ENCODE assay signal across 14 cellular contexts in the genomic region with DNA sequence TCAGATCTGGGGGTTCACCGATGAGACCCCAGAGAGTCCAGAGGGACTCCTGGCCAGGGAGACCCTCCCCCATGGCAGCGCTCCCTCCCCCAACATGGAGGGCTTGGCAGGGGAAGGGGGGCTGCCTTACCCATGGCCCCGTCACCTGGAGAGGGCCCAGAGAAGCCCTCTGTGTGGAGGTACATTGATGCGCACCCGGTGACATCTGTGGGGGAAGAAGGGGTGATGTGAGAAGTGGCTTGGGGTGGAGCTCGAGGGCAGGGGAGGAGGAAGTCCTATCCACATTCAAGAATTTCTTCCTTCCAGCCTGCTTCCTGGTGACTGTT. TPM values are rescaled to one million over a fixed set of nuclear protein-coding genes. Genes with fewer than 3 reads are reported as not detected.
A peak's percentile ranks its signal among the peaks of the same experiment; 100 is the strongest.
DNase-seq lines count a peak whose midpoint lies in the region; ATAC-seq and TF ChIP-seq lines count a peak whose summit lies in the region.
"Had no signal": no experiment of that assay in that cellular context is flagged by ENCODE, and none has a peak within 500 bp of the region (broad histone marks: within the 10 kb centered on the region; RNA-seq: fewer than 3 reads in every experiment).

No MANE protein-coding gene starts in this region.

- ATAC-seq in GM23338 (no peak; the same call in 2 of the 3 replicates), right cardiac atrium (peak; percentile 1 to 16), GM19324 (IDR thresholded peaks at IDR 0.05; ENCODE audit: low FRiP score, unreplicated experiment) (no peak), GM19023 (IDR thresholded peaks at IDR 0.05; ENCODE audit: unreplicated experiment) (no peak)
- ATAC-seq: Panc1; stimulated activated naive CD8-positive, alpha-beta T cell treated with anti-CD3 and anti-CD28 coated beads, Interleukin-15, amount 100 ng/mL, for 72 hours had no signal

- H3K9me3 Mint-ChIP-seq in GM23338: no peaks in the 10 kb centered on the region
- H3K9me3 Mint-ChIP-seq: activated T-helper 1 cell treated with anti-CD3 and anti-CD28 coated beads, Interleukin-12 subunit alpha, Interleukin-12 subunit beta, Interleukin-2, Interleukin-4 antibody, amounts not matched to agents 30 ng/mL and 10 ng/mL and 1 ng/mL, durations not matched to agents 14 hours and 24 hours and 36 hours; stimulated activated naive CD8-positive, alpha-beta T cell treated with anti-CD3 and anti-CD28 coated beads, Interleukin-15, amount 100 ng/mL, for 72 hours had no signal

- peak overlapping the region; percentile 80 for H3K4me2 ChIP-seq in GM23338

- H3K9me2 ChIP-seq in GM23338 (ENCODE audit: insufficient read depth): no peaks in the 10 kb centered on the region

- H3F3A ChIP-seq in GM23338 (replicated peaks; ENCODE audit: low read depth): peaks cover 50% of the 10 kb centered on the region

- H3K4me1 Mint-ChIP-seq in GM23338: peaks cover 82% of the 10 kb centered on the region

- DNase-seq in GM23338 (ENCODE audit: low spot score) (no peak), adrenal gland (peak in 1 of 7 donors; percentile 9), right cardiac atrium (peak in 1 of 3 donors; percentile 54), prostate gland (ENCODE audit: low spot score) (no peak), glomerular visceral epithelial cell (ENCODE audit: extremely low spot score) (no peak)
- no peak for DNase-seq in activated CD8-positive, alpha-beta memory T cell treated with anti-CD3 and anti-CD28 coated beads for 24 hours
- DNase-seq: GF-D8; NCI-H2029; stimulated activated naive CD8-positive, alpha-beta T cell treated with anti-CD3 and anti-CD28 coated beads, Interleukin-15, amount 100 ng/mL, for 72 hours had no signal

- H3K27ac Mint-ChIP-seq in GM23338: peak overlapping the region; percentile 97
- H3K27ac Mint-ChIP-seq: activated T-helper 1 cell treated with anti-CD3 and anti-CD28 coated beads, Interleukin-12 subunit alpha, Interleukin-12 subunit beta, Interleukin-2, Interleukin-4 antibody, amounts not matched to agents 30 ng/mL and 10 ng/mL and 1 ng/mL, durations not matched to agents 14 hours and 24 hours and 36 hours had no signal

- H3K36me3 ChIP-seq in GM23338 (ENCODE audit: insufficient read depth): peaks cover 23% of the 10 kb centered on the region; the same call in 1 of the 2 replicates
- peaks cover 0 to 14% of the 10 kb centered on the region in 2 donors for H3K36me3 ChIP-seq in adrenal gland (replicated peaks in 1 of 2)
- H3K36me3 ChIP-seq in prostate gland: peaks cover 0 to 2% of the 10 kb centered on the region in 2 donors

- H3K4me1 ChIP-seq in GM23338 (ENCODE audit: insufficient read depth) (peaks cover 57% of the 10 kb centered on the region), adrenal gland (replicated peaks in 1 of 2) (peaks cover 15 to 33% of the 10 kb centered on the region in 2 donors), right cardiac atrium (ENCODE audit: control insufficient read depth, insufficient read depth, low read length) (peaks cover 18% of the 10 kb centered on the region), prostate gland (replicated peaks) (peaks cover 6% of the 10 kb centered on the region)

- H3K4me3 Mint-ChIP-seq in GM23338: peak overlapping the region; percentile 65
- H3K4me3 Mint-ChIP-seq: activated T-helper 1 cell treated with anti-CD3 and anti-CD28 coated beads, Interleukin-12 subunit alpha, Interleukin-12 subunit beta, Interleukin-2, Interleukin-4 antibody, amounts not matched to agents 30 ng/mL and 10 ng/mL and 1 ng/mL, durations not matched to agents 14 hours and 24 hours and 36 hours; stimulated activated naive CD8-positive, alpha-beta T cell treated with anti-CD3 and anti-CD28 coated beads, Interleukin-15, amount 100 ng/mL, for 72 hours had no signal

- H3K79me2 ChIP-seq in GM23338 (replicated peaks; ENCODE audit: insufficient read depth): peaks cover 9% of the 10 kb centered on the region; the same call in 1 of the 2 replicates

- peaks cover 31% of the 10 kb centered on the region for H3K27me3 Mint-ChIP-seq in GM23338 (ENCODE audit: insufficient read depth, low read depth, poor library complexity)
- H3K27me3 Mint-ChIP-seq: stimulated activated naive CD8-positive, alpha-beta T cell treated with anti-CD3 and anti-CD28 coated beads, Interleukin-15, amount 100 ng/mL, for 72 hours had no signal

- no peaks in the 10 kb centered on the region for H3K27me3 ChIP-seq in GM23338 (ENCODE audit: insufficient read depth)
- no peaks in the 10 kb centered on the region for H3K27me3 ChIP-seq in adrenal gland
- H3K27me3 ChIP-seq in right cardiac atrium (ENCODE audit: control insufficient read depth, insufficient read depth): no peaks in the 10 kb centered on the region
- H3K27me3 ChIP-seq in prostate gland (replicated peaks; ENCODE audit: insufficient read depth): no peaks in the 10 kb centered on the region

- TF ChIP-seq CTCF in GM23338 (conservative IDR thresholded peaks at IDR 0.05; ENCODE audit: low read depth in 2 of 2) (no peak), adrenal gland (IDR thresholded peaks at IDR 0.05) (no peak), prostate gland (IDR thresholded peaks at IDR 0.05) (no peak)

- TF ChIP-seq POLR2A in adrenal gland (IDR thresholded peaks at IDR 0.05): no peak
- no peak for TF ChIP-seq POLR2A in prostate gland (IDR thresholded peaks at IDR 0.05)

- H4K20me1 ChIP-seq in GM23338 (replicated peaks; ENCODE audit: insufficient read depth): no peaks in the 10 kb centered on the region

- WGBS in adrenal gland, 4 donors: 43 to 57% (median 56%) methylated on average over 5 to 6 of the region's 6 CpGs
- WGBS in right cardiac atrium: 47% methylated on average over 6 of the region's 6 CpGs
- WGBS in prostate gland: 50% methylated on average over 6 of the region's 6 CpGs

- intact Hi-C loops in adrenal gland (cut with DNase I): no loop called here
- intact Hi-C loops in right cardiac atrium (cut with DNase I): no loop called here
- intact Hi-C loops in prostate gland (cut with DNase I): no loop called here

- H3K9me3 ChIP-seq in adrenal gland (replicated peaks in 1 of 3) (no peaks in the 10 kb centered on the region), right cardiac atrium (ENCODE audit: control insufficient read depth, low read length) (no peaks in the 10 kb centered on the region), prostate gland (no peaks in the 10 kb centered on the region)

- H2AFZ ChIP-seq in GM23338: no peak overlapping the region

- peak overlapping the region; percentile 81 for H3K27ac ChIP-seq in GM23338 (ENCODE audit: low read depth)
- peak overlapping the region in 4 of 5 donors; percentile 19 to 88 (median 62) for H3K27ac ChIP-seq in adrenal gland
- peak overlapping the region; percentile 4 for H3K27ac ChIP-seq in right cardiac atrium (ENCODE audit: low read length)
- H3K27ac ChIP-seq in prostate gland: peak overlapping the region; percentile 39 to 57
- H3K27ac ChIP-seq: C4-2B had no signal

- H3K4me3 ChIP-seq in GM23338 (peak overlapping the region; percentile 47), adrenal gland (peak overlapping the region in 1 of 4 donors; percentile 10), right cardiac atrium (ENCODE audit: low read length) (no peak overlapping the region), prostate gland (no peak overlapping the region)

- peaks cover 68% of the 10 kb centered on the region for H3K36me3 Mint-ChIP-seq in GM23338 (ENCODE audit: low read depth)

TF ChIP-seq in GM23338, 12 proteins besides CTCF, POLR2A, EP300 and RAD21 (continues in another document):
- no peak for TF ChIP-seq ZNF331 (CRISPR knock-in tag; IDR thresholded peaks at IDR 0.05; ENCODE audit: low read depth)
- no peak for TF ChIP-seq JUNB (IDR thresholded peaks at IDR 0.05; ENCODE audit: unreplicated experiment)
- TF ChIP-seq POLR2AphosphoS5 (IDR thresholded peaks at IDR 0.05; ENCODE audit: low read depth): no peak
- no peak for TF ChIP-seq EZH2phosphoT487 (IDR thresholded peaks at IDR 0.05; ENCODE audit: unreplicated experiment)

RNA-seq across cellular contexts. Expression of a gene that starts 16.2 kb away (rescaled TPM):
- total RNA-seq in GM23338 (2014; rRNA removed; shearing (Covaris generic)): 126 and 149 TPM in 2 replicates
- polyA plus RNA-seq in GM23338 (2016; fragmentation: Nextera tagmentation; extraction: Ambion mirVana) (93.1 and 97.2 TPM in 2 replicates), adrenal gland (1 to 10 TPM; 1.9 to 6.6 (median 1.9) TPM), right cardiac atrium (0.27 TPM)
- total RNA-seq in adrenal gland (1 to 10 TPM in 6 of 8 donors, under 1 TPM in 2; 0.26 to 3.5 (median 2.2) TPM), right cardiac atrium (1 to 10 TPM in 1 of 4 donors, under 1 TPM in 2, not detected in 1; 0.14 to 2.1 (median 0.59) TPM), prostate gland (1 to 10 TPM; 2.9 to 4.0 TPM)

RNA-seq across cellular contexts. Expression of a gene that starts 46.2 kb away (rescaled TPM):
- total RNA-seq in GM23338 (2014; rRNA removed; shearing (Covaris generic)): 27.3 and 35.3 TPM in 2 replicates
- polyA plus RNA-seq in GM23338 (2016; fragmentation: Nextera tagmentation; extraction: Ambion mirVana) (81.1 and 89.2 TPM in 2 replicates), adrenal gland (10 to 100 TPM; 28.9 to 37.7 (median 30.9) TPM), right cardiac atrium (12.8 TPM)
- total RNA-seq in adrenal gland (10 to 100 TPM; 15.2 to 43.6 (median 33.5) TPM), right cardiac atrium (10 to 100 TPM; 23.1 to 38.8 (median 29.2) TPM), prostate gland (10 to 100 TPM; 35.7 to 52.9 TPM)

Comparison
In these comparisons a context has a peak if more than half of its experiments do, and no peak if none do; other contexts are left out.
1. ATAC-seq: peak in right cardiac atrium (2 of 2); none in GM23338 (single experiment), GM19324 (single experiment) and GM19023 (single experiment).
2. H3K27ac ChIP-seq: peak in every context shown above with its lines; median percentile 81 in GM23338; 62 in adrenal gland; 48 in prostate gland; 4 in right cardiac atrium.
3. RNA of a gene that starts 16.2 kb away (total RNA-seq): 126 to 149 TPM in GM23338; 2.9 to 4.0 TPM in prostate gland, 0.26 to 3.5 TPM in adrenal gland and 0.14 to 2.1 TPM in right cardiac atrium; every median in the first group is over 10 times any median in the second.